In the genomic region with DNA sequence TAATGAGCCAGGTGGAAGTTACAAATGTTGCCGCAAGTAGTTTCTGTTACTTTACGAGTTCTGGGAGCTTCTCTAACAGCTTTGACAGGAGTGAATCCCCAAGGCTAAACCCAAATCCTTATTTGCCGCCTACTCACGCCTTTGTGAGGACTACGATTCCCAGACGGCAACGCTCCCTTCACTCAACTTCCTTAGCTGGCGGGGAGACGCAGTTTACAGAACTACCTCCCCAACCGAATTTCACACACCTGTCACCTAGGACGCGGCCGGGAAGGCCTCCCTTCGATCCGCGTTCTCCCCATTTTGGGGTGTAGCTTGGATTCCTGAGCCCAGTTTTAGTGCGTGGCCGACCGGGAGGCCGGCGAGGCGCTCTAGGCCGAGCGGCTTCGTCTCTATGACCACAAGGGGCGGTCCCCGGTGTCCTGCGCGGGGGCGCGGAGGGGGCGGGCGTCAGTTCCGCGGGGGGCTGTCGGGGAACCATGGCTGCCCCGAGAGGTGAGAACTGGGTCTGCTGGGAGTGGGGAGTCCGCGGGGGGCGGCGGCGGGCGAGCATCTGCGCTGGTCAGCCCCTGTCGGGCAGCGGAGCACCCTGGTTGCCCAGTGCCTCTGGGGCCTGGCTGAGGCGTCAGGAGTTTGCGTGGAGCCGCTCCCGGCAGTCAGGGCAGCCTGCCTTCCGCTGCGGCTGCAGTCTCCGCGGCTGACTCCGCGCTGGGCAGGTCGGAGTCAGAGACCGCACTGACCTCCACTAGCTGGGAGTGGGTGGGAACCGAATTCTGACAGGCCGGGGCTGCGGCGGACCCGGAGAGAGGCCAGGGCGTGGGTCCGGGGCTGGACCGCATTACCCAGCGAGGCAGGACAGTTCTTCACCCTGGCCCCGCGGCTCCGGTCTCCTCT, we compare ENCODE assay signal across 8 cellular contexts. TPM values are rescaled to one million over a fixed set of nuclear protein-coding genes. Genes with fewer than 3 reads are reported as not detected.
DNase-seq lines count a peak whose midpoint lies in the region; ATAC-seq and TF ChIP-seq lines count a peak whose summit lies in the region.

A gene with protein sequence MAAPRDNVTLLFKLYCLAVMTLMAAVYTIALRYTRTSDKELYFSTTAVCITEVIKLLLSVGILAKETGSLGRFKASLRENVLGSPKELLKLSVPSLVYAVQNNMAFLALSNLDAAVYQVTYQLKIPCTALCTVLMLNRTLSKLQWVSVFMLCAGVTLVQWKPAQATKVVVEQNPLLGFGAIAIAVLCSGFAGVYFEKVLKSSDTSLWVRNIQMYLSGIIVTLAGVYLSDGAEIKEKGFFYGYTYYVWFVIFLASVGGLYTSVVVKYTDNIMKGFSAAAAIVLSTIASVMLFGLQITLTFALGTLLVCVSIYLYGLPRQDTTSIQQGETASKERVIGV (plus strand): TSS at position 450 of the 894 bp plus-strand sequence. CDS start 30 bp downstream, at position 480.

- intact Hi-C loops in T-helper 2 cell treated with Interferon-gamma antibody and Interleukin-4, amounts not matched to agents 100 ng/mL and 5 ng/mL, for 36 hours (cut with micrococcal nuclease) = loop anchor here (1.0 to 5.0 kb wide), 7 partner anchors 64 to 1608 kb away; a partner anchor contains a TSS
- intact Hi-C loops in ascending aorta (cut with DNase I) = loop anchor here (1.0 to 5.0 kb wide), 5 partner anchors 64 to 315 kb away; a partner anchor contains a TSS
- intact Hi-C loops in uterus (cut with DNase I; ENCODE audit: low total_unique reads) = no loop called here

- H3K27me3 ChIP-seq in ascending aorta = no peaks in the 10 kb centered on the region
- H3K27me3 ChIP-seq in uterus = no peaks in the 10 kb centered on the region

- H3K4me3 ChIP-seq in ascending aorta (peak within 1 kb of the TSS; percentile 85 to 96), uterus (peak within 1 kb of the TSS; percentile 60 to 80)

- H3K27ac ChIP-seq in ascending aorta = peak within 1 kb of the TSS; percentile 82 to 93
- H3K27ac ChIP-seq in uterus = peak within 1 kb of the TSS; percentile 90 to 93

- H3K9me3 ChIP-seq in ascending aorta (no peaks in the 10 kb centered on the region), uterus (no peaks in the 10 kb centered on the region)

- peak; percentile 52 to 92 for DNase-seq in NCI-H187 (lab: John Stamatoyannopoulos, UW)
- peak; percentile 30 to 92 for DNase-seq in ascending aorta (ENCODE audit: low spot score in 2 of 2)
- peak; percentile 84 for DNase-seq in hepatic stellate cell (ENCODE audit: low spot score)
- DNase-seq in putamen (ENCODE audit: low spot score) = peak; percentile 87
- DNase-seq in uterus = peak; percentile 81 to 84

- H3K36me3 ChIP-seq in ascending aorta (no peaks in the 10 kb centered on the region), uterus (no peaks in the 10 kb centered on the region)

- H3K4me1 ChIP-seq in ascending aorta = peaks cover 0 to 3% of the 10 kb centered on the region in 2 donors
- H3K4me1 ChIP-seq in uterus = peaks cover 0 to 5% of the 10 kb centered on the region in 2 donors

- ATAC-seq in GM18505 (IDR thresholded peaks at IDR 0.05; ENCODE audit: unreplicated experiment) (peak; percentile 94), HG02943 (IDR thresholded peaks at IDR 0.05; ENCODE audit: low read depth, unreplicated experiment) (peak; percentile 88)

- TF ChIP-seq CTCF in ascending aorta (IDR thresholded peaks at IDR 0.05) = peak in 1 of 3 experiments; percentile 15
- peak; percentile 19 to 52 (median 28) for TF ChIP-seq CTCF in uterus (IDR thresholded peaks at IDR 0.05)

- TF ChIP-seq POLR2A in GM18505 (IDR thresholded peaks at IDR 0.05; ENCODE audit: borderline replicate concordance, extremely low read depth, insufficient read depth, insufficient read length) (peak; percentile 68), uterus (IDR thresholded peaks at IDR 0.05) (peak; percentile 34 to 71)

RNA-seq across cellular contexts. Expression of the gene that starts here (rescaled TPM):
- total RNA-seq in T-helper 2 cell treated with Interferon-gamma antibody and Interleukin-4, amounts not matched to agents 100 ng/mL and 5 ng/mL, for 36 hours = 12.4 and 12.5 TPM in 2 replicates
- total RNA-seq in ascending aorta (7.9 TPM), uterus (10 to 100 TPM; 17.6 to 38.0 (median 25.8) TPM)

Comparison
In these comparisons a context has a peak if more than half of its experiments do, and no peak if none do; other contexts are left out.
1. Peak in every context shown above with its lines: DNase-seq, ATAC-seq, H3K4me3 ChIP-seq and H3K27ac ChIP-seq.